ENCODE assay signal across 29 cellular contexts in the genomic region with DNA sequence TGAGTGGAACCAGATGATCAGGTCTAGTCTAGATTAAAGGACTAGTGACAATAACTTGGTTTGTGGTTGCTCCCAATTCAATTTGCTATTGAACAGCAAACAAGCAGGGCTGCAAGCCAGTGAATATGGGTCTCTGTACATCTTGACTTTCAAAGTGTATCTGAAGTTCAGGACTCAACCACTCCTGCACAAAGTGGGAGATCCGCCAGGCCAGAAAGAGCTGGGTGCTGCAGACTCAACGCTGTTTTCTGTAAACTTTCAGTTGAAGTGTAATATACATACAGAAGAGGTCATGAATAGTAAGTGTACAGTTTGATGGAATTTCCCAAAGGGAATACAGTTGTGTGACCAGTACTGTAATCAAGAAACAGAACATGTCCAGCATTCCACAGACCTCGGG.
"Had no signal": no experiment of that assay in that cellular context is flagged by ENCODE, and none has a peak within 500 bp of the region (broad histone marks: within the 10 kb centered on the region; RNA-seq: fewer than 3 reads in every experiment).

No MANE protein-coding gene starts in this region.

- H3K9me3 Mint-ChIP-seq: activated CD4-positive, alpha-beta memory T cell treated with anti-CD3 and anti-CD28 coated beads for 36 hours; activated CD4-positive, alpha-beta T cell treated with anti-CD3 and anti-CD28 coated beads, Interleukin-2, amount 10 ng/mL, durations not matched to agents 7 days and 5 days; activated naive CD4-positive, alpha-beta T cell treated with anti-CD3 and anti-CD28 coated beads, Interleukin-2, amount 50 U/mL, for 72 hours; activated naive CD8-positive, alpha-beta T cell treated with anti-CD3 and anti-CD28 coated beads, Interleukin-2, amount 50 U/mL, for 24 hours; activated T-cell treated with anti-CD3 and anti-CD28 coated beads, Interleukin-2, amount 50 U/mL, for 4 hours had no signal

- H3K4me1 Mint-ChIP-seq: activated CD4-positive, alpha-beta T cell treated with anti-CD3 and anti-CD28 coated beads, Interleukin-2, amount 10 ng/mL, durations not matched to agents 7 days and 5 days; activated naive CD8-positive, alpha-beta T cell treated with anti-CD3 and anti-CD28 coated beads, Interleukin-2, amount 50 U/mL, for 24 hours had no signal

- FAIRE-seq: astrocyte had no signal

- DNase-seq: activated CD4-positive, alpha-beta memory T cell treated with anti-CD3 and anti-CD28 coated beads for 36 hours; activated CD4-positive, alpha-beta T cell treated with anti-CD3 and anti-CD28 coated beads, Interleukin-2, amount 10 ng/mL, durations not matched to agents 7 days and 5 days; activated CD4-positive, CD25-positive, alpha-beta regulatory T cell; activated CD8-positive, alpha-beta memory T cell treated with anti-CD3 and anti-CD28 coated beads for 24 hours; activated effector memory CD4-positive, alpha-beta T cell treated with anti-CD3 and anti-CD28 coated beads, Interleukin-2, amount 50 U/mL, for 16 hours; activated naive CD4-positive, alpha-beta T cell treated with Interleukin-2 at 50 U/mL for 16 hours; activated naive CD8-positive, alpha-beta T cell treated with anti-CD3 and anti-CD28 coated beads, Interleukin-2, amount 50 U/mL, for 24 hours; activated T-cell treated with anti-CD3 and anti-CD28 coated beads, Interleukin-2, amount 50 U/mL, for 4 hours; amygdala; KG1; MG63; MV-4-11; NCI-H1092 treated with DMSO at 0.1 percent for 48 hours; NCI-H1417 treated with DMSO at 0.1 percent for 48 hours; NCI-H1694; NCI-H2107; NCI-H226; NCI-H82; OCI-M1; RPMI8226; SJCRH30; SK-N-SH; T-helper 1 cell had no signal

- H3K27ac ChIP-seq: SJCRH30, VCaP had no signal

- H3K9me3 ChIP-seq: MG63, SJCRH30, SK-N-SH had no signal

- H3K27me3 ChIP-seq: MG63, SJCRH30 had no signal

- H3K4me3 Mint-ChIP-seq: activated CD4-positive, alpha-beta memory T cell treated with anti-CD3 and anti-CD28 coated beads for 36 hours; activated CD4-positive, alpha-beta T cell treated with anti-CD3 and anti-CD28 coated beads, Interleukin-2, amount 10 ng/mL, durations not matched to agents 7 days and 5 days; activated naive CD8-positive, alpha-beta T cell treated with anti-CD3 and anti-CD28 coated beads, Interleukin-2, amount 50 U/mL, for 24 hours; activated T-cell treated with anti-CD3 and anti-CD28 coated beads, Interleukin-2, amount 50 U/mL, for 4 hours had no signal

- ATAC-seq: activated naive CD4-positive, alpha-beta T cell treated with anti-CD3 and anti-CD28 coated beads, Interleukin-2, amount 50 U/mL, for 72 hours; activated naive CD8-positive, alpha-beta T cell treated with anti-CD3 and anti-CD28 coated beads, Interleukin-2, amount 50 U/mL, for 24 hours; activated T-cell treated with anti-CD3 and anti-CD28 coated beads, Interleukin-2, amount 50 U/mL, for 4 hours; Panc1; Right ventricle myocardium inferior had no signal

- H3K4me2 ChIP-seq: SK-N-SH had no signal

- H3K4me3 ChIP-seq: MG63, SJCRH30 had no signal

- H3K9ac ChIP-seq: SK-N-SH had no signal

- H3K36me3 ChIP-seq: MG63, SJCRH30 had no signal

- H3K27ac Mint-ChIP-seq: activated CD4-positive, alpha-beta memory T cell treated with anti-CD3 and anti-CD28 coated beads for 36 hours; activated CD4-positive, alpha-beta T cell treated with anti-CD3 and anti-CD28 coated beads, Interleukin-2, amount 10 ng/mL, durations not matched to agents 7 days and 5 days; activated naive CD4-positive, alpha-beta T cell treated with anti-CD3 and anti-CD28 coated beads, Interleukin-2, amount 50 U/mL, for 72 hours; activated naive CD8-positive, alpha-beta T cell treated with anti-CD3 and anti-CD28 coated beads, Interleukin-2, amount 50 U/mL, for 24 hours had no signal

- H3K36me3 Mint-ChIP-seq: activated CD4-positive, alpha-beta memory T cell treated with anti-CD3 and anti-CD28 coated beads for 36 hours; activated naive CD4-positive, alpha-beta T cell treated with anti-CD3 and anti-CD28 coated beads, Interleukin-2, amount 50 U/mL, for 72 hours; brain had no signal

- H3K4me1 ChIP-seq: SJCRH30 had no signal
